ENCODE assay signal across 8 cellular contexts in genomic region chr10:87562750-87563149, GRCh38.
"Had no signal": no experiment of that assay in that cellular context is flagged by ENCODE, and none has a peak within 500 bp of the region (broad histone marks: within the 10 kb centered on the region; RNA-seq: fewer than 3 reads in every experiment).

No MANE protein-coding gene starts in this region.

- H3K36me3 ChIP-seq: HAP-1 had no signal

- H3K4me2 ChIP-seq: GM23338, KMS-11 had no signal

- H3K4me3 Mint-ChIP-seq: GM23338 had no signal

- H3K4me3 ChIP-seq: GM23338, HAP-1 had no signal

- DNase-seq: H7, IMR-90, KBM-7 had no signal

- H2AFZ ChIP-seq: GM23338 had no signal

- H3K9ac ChIP-seq: KMS-11 had no signal

- ATAC-seq: GM23338, HCT116 had no signal

- H3K27ac ChIP-seq: HL-60, KMS-11 had no signal

- H3K27ac Mint-ChIP-seq: GM23338 had no signal

- H3K9me3 ChIP-seq: HAP-1 had no signal

- H3K4me1 ChIP-seq: HAP-1 had no signal
